In genomic region chr7:47454066-47454950, GRCh38 we compare ENCODE assay signal across 12 cellular contexts.
DNase-seq lines count a peak whose midpoint lies in the region; ATAC-seq and TF ChIP-seq lines count a peak whose summit lies in the region.
"Had no signal": no experiment of that assay in that cellular context is flagged by ENCODE, and none has a peak within 500 bp of the region (broad histone marks: within the 10 kb centered on the region; RNA-seq: fewer than 3 reads in every experiment).

No MANE protein-coding gene starts in this region.

- H3K27ac Mint-ChIP-seq in endodermal cell (no peak overlapping the region), nephron progenitor cell (peak overlapping the region; percentile 26)

- H3K9ac ChIP-seq in endodermal cell (ENCODE audit: extremely low read depth, low read length, poor library complexity, severe bottlenecking) = no peak overlapping the region

- no peak overlapping the region for H3K27ac ChIP-seq in endodermal cell (ENCODE audit: low read depth, low read length)
- H3K27ac ChIP-seq in aorta (ENCODE audit: low read depth in 1 of 2, low read length in 2 of 2) = peak overlapping the region; percentile 6 to 89
- H3K27ac ChIP-seq: cardiac muscle cell had no signal

- TF ChIP-seq CTCF in endodermal cell (conservative IDR thresholded peaks at IDR 0.05) (no peak), nephron progenitor cell (IDR thresholded peaks at IDR 0.05) (no peak)

- H3K36me3 ChIP-seq in endodermal cell (ENCODE audit: control insufficient read depth, insufficient read depth, low read length) (no peaks in the 10 kb centered on the region), aorta (ENCODE audit: control insufficient read depth in 1 of 2, insufficient read depth in 2 of 2, low read length in 1 of 2) (no peaks in the 10 kb centered on the region)
- H3K36me3 ChIP-seq: cardiac muscle cell had no signal

- intact Hi-C loops in aorta (cut with DNase I) = loop anchor here in 1 of 2 donors (5.0 kb wide), 1 partner anchor 128 kb away; the partner anchor contains the start of gene TNS3

- no peak overlapping the region for H3K4me3 ChIP-seq in endodermal cell (ENCODE audit: low read length)
- H3K4me3 ChIP-seq in aorta (ENCODE audit: low read length in 2 of 2) = no peak overlapping the region
- H3K4me3 ChIP-seq: cardiac muscle cell had no signal

- H3K27me3 ChIP-seq in endodermal cell (ENCODE audit: control insufficient read depth, insufficient read depth, low read length, poor library complexity, severe bottlenecking) = no peaks in the 10 kb centered on the region
- no peaks in the 10 kb centered on the region for H3K27me3 ChIP-seq in aorta (ENCODE audit: control insufficient read depth in 1 of 2, insufficient read depth in 2 of 2, low read length in 1 of 2)

- no peaks in the 10 kb centered on the region for H3K36me3 Mint-ChIP-seq in endodermal cell (ENCODE audit: low read depth)
- no peaks in the 10 kb centered on the region for H3K36me3 Mint-ChIP-seq in nephron progenitor cell (ENCODE audit: low read depth)

- H3K4me1 ChIP-seq in endodermal cell (ENCODE audit: control insufficient read depth, insufficient read depth, low read length) = no peaks in the 10 kb centered on the region
- H3K4me1 ChIP-seq in aorta (ENCODE audit: control insufficient read depth in 1 of 2, insufficient read depth in 2 of 2, low read length in 2 of 2) = peaks cover 4 to 7% of the 10 kb centered on the region in 2 donors

- peaks cover 16% of the 10 kb centered on the region for H3K4me1 Mint-ChIP-seq in endodermal cell
- H3K4me1 Mint-ChIP-seq in nephron progenitor cell = peaks cover 44% of the 10 kb centered on the region

- no peak overlapping the region for H3K4me3 Mint-ChIP-seq in endodermal cell
- no peak overlapping the region for H3K4me3 Mint-ChIP-seq in nephron progenitor cell

- no peak for ATAC-seq in aorta (ENCODE audit: low FRiP score)
- no peak for ATAC-seq in HG02678 (IDR thresholded peaks at IDR 0.05; ENCODE audit: unreplicated experiment)

- WGBS in endodermal cell (ENCODE audit: insufficient coverage in 1 of 2, insufficient read length in 1 of 2), 2 experiments = 80 to 83% methylated on average over 9 to 13 of the region's 13 CpGs
- WGBS in aorta, 2 donors = 57 to 59% methylated on average over 13 of the region's 13 CpGs

- H3K9me3 Mint-ChIP-seq in endodermal cell (no peaks in the 10 kb centered on the region), nephron progenitor cell (no peaks in the 10 kb centered on the region)

- DNase-seq in NCI-H748 (lab: John Stamatoyannopoulos, UW; ENCODE audit: unreplicated experiment) (peak; percentile 61), NCI-H748 treated with DMSO at 0.1 percent for 48 hours (lab: John Stamatoyannopoulos, UW) (no peak), endodermal cell (peak; percentile 59), nephron progenitor cell (no peak), aorta (peak in 1 of 2 donors; percentile 65), CD1c-positive myeloid dendritic cell (ENCODE audit: extremely low spot score) (no peak), nucleus accumbens (lab: John Stamatoyannopoulos, UW) (no peak)
- DNase-seq: NCI-H1105; SIG-M5; stimulated activated naive CD4-positive, alpha-beta T cell had no signal

- H3K27me3 Mint-ChIP-seq in endodermal cell (ENCODE audit: insufficient read depth) (no peaks in the 10 kb centered on the region), nephron progenitor cell (ENCODE audit: low read depth, poor library complexity) (no peaks in the 10 kb centered on the region)

- no peaks in the 10 kb centered on the region for H3K9me3 ChIP-seq in endodermal cell (ENCODE audit: control insufficient read depth, low read length)
- no peaks in the 10 kb centered on the region for H3K9me3 ChIP-seq in aorta (ENCODE audit: control insufficient read depth, low read length)

Comparison
In these comparisons a context has a peak if more than half of its experiments do, and no peak if none do; other contexts are left out.
1. DNase-seq: peak in NCI-H748 (single experiment) and endodermal cell (single experiment); none in NCI-H748 treated with DMSO at 0.1 percent for 48 hours (single experiment), nephron progenitor cell (single experiment), CD1c-positive myeloid dendritic cell (single experiment) and nucleus accumbens (0 of 56).